In genomic region chr1:208164609-208165008, GRCh38 we compare ENCODE assay signal across 1 cellular context.
TF ChIP-seq lines count a peak whose summit lies in the region.

No MANE protein-coding gene starts in this region.

TF ChIP-seq in K562, 482 proteins besides CTCF, POLR2A, EP300 and RAD21 (continued from another document):
- TF ChIP-seq PATZ1 (CRISPR knock-in tag; IDR thresholded peaks at IDR 0.05; ENCODE audit: borderline replicate concordance) (no peak), HDAC1 (IDR thresholded peaks at IDR 0.05) (0 out of 4 replicates have a peak, but pooled peaks of 1 of the 2 experiments have one; percentile 15), CBFA2T2 (conservative IDR thresholded peaks at IDR 0.05) (0 out of 2 replicates have a peak, but pooled peaks have one; percentile 28), CTBP1 (IDR thresholded peaks at IDR 0.05; ENCODE audit: borderline replicate concordance) (0 out of 2 replicates have a peak, but pooled peaks have one; percentile 30), CBX1 (IDR thresholded peaks at IDR 0.05; ENCODE audit: low read depth) (no peak), SMARCB1 (IDR thresholded peaks at IDR 0.05; ENCODE audit: insufficient read length, low read depth) (no peak), TCF3 (CRISPR knock-in tag; IDR thresholded peaks at IDR 0.05) (peak; percentile 33; the same call in 1 of the 2 replicates)
